In genomic region chr17:33469411-33469810, GRCh38 we compare ENCODE assay signal across 23 cellular contexts.
"Had no signal": no experiment of that assay in that cellular context is flagged by ENCODE, and none has a peak within 500 bp of the region (broad histone marks: within the 10 kb centered on the region; RNA-seq: fewer than 3 reads in every experiment).

No MANE protein-coding gene starts in this region.

- H3K4me1 ChIP-seq: adrenal gland, breast epithelium had no signal

- H3K9me3 ChIP-seq: adrenal gland, breast epithelium had no signal

- ATAC-seq: activated CD8-positive, alpha-beta T cell treated with anti-CD3 and anti-CD28 coated beads, Interleukin-2, amount 10 ng/mL, durations not matched to agents 7 days and 5 days had no signal

- H3K36me3 Mint-ChIP-seq: activated naive CD8-positive, alpha-beta T cell treated with anti-CD3 and anti-CD28 coated beads, Interleukin-2, amount 10 ng/mL, durations not matched to agents 7 days and 5 days had no signal

- H3K4me1 Mint-ChIP-seq: activated naive CD8-positive, alpha-beta T cell treated with anti-CD3 and anti-CD28 coated beads, Interleukin-2, amount 10 ng/mL, durations not matched to agents 7 days and 5 days had no signal

- H3K27me3 ChIP-seq: adrenal gland, breast epithelium had no signal

- H3K27ac ChIP-seq: breast epithelium, KMS-11 had no signal

- H3K27me3 Mint-ChIP-seq: activated naive CD8-positive, alpha-beta T cell treated with anti-CD3 and anti-CD28 coated beads, Interleukin-2, amount 10 ng/mL, durations not matched to agents 7 days and 5 days had no signal

- H3K36me3 ChIP-seq: adrenal gland, breast epithelium had no signal

- H3K4me2 ChIP-seq: KMS-11 had no signal

- H3K4me3 Mint-ChIP-seq: activated CD8-positive, alpha-beta T cell treated with anti-CD3 and anti-CD28 coated beads, Interleukin-2, amount 10 ng/mL, durations not matched to agents 7 days and 5 days; activated naive CD8-positive, alpha-beta T cell treated with anti-CD3 and anti-CD28 coated beads, Interleukin-2, amount 10 ng/mL, durations not matched to agents 7 days and 5 days; T-helper 1 cell treated with Interleukin-12 subunit alpha and Interleukin-12 subunit beta and Interleukin-4 antibody, amounts not matched to agents 30 μg/mL and 1 μg/mL, for 36 hours had no signal

- H3K4me3 ChIP-seq: adrenal gland, breast epithelium had no signal

- DNase-seq: activated CD4-positive, alpha-beta T cell treated with anti-CD3 and anti-CD28 coated beads for 48 hours; activated CD4-positive, alpha-beta T cell treated with anti-CD3 and anti-CD28 coated beads, Interleukin-2, amount 50 U/mL, for 4 hours; activated CD4-positive, CD25-positive, alpha-beta regulatory T cell; activated CD8-positive, alpha-beta memory T cell treated with anti-CD3 and anti-CD28 coated beads, Interleukin-2, amount 50 U/mL, for 48 hours; activated CD8-positive, alpha-beta T cell treated with anti-CD3 and anti-CD28 coated beads, Interleukin-2, amount 10 ng/mL, durations not matched to agents 7 days and 5 days; activated naive CD4-positive, alpha-beta T cell treated with anti-CD3 and anti-CD28 coated beads, Interleukin-2, amount 50 U/mL, for 16 hours; activated naive CD8-positive, alpha-beta T cell treated with anti-CD3 and anti-CD28 coated beads, Interleukin-2, amount 10 ng/mL, durations not matched to agents 7 days and 5 days; activated T-cell treated with anti-CD3 and anti-CD28 coated beads, Interleukin-2, amount 50 U/mL, for 1 hour; caudate nucleus; MM.1S; NCI-H1105; NCI-H1436; NCI-H187; NCI-H2081; NCI-H510A treated with DMSO at 0.1 percent for 48 hours; NCI-H69; NK-92 treated with Interleukin-12 subunit alpha and Interleukin-12 subunit beta, amount 100 ng/mL, for 24 hours; SHP77 treated with DMSO at 0.1 percent for 48 hours had no signal

- H3K9me3 Mint-ChIP-seq: activated naive CD8-positive, alpha-beta T cell treated with anti-CD3 and anti-CD28 coated beads, Interleukin-2, amount 10 ng/mL, durations not matched to agents 7 days and 5 days; T-helper 1 cell treated with Interleukin-12 subunit alpha and Interleukin-12 subunit beta and Interleukin-4 antibody, amounts not matched to agents 30 μg/mL and 1 μg/mL, for 36 hours had no signal

- H3K27ac Mint-ChIP-seq: activated CD8-positive, alpha-beta T cell treated with anti-CD3 and anti-CD28 coated beads, Interleukin-2, amount 10 ng/mL, durations not matched to agents 7 days and 5 days; activated naive CD8-positive, alpha-beta T cell treated with anti-CD3 and anti-CD28 coated beads, Interleukin-2, amount 10 ng/mL, durations not matched to agents 7 days and 5 days; T-helper 1 cell treated with Interleukin-12 subunit alpha and Interleukin-12 subunit beta and Interleukin-4 antibody, amounts not matched to agents 30 μg/mL and 1 μg/mL, for 36 hours had no signal

- FAIRE-seq: RCC 7860 had no signal

- H3K9ac ChIP-seq: KMS-11 had no signal
